17 cellular contexts compared by ENCODE assay signal in genomic region chr1:64829411-64830033, GRCh38.
DNase-seq lines count a peak whose midpoint lies in the region; ATAC-seq and TF ChIP-seq lines count a peak whose summit lies in the region.
"Had no signal": no experiment of that assay in that cellular context is flagged by ENCODE, and none has a peak within 500 bp of the region (broad histone marks: within the 10 kb centered on the region; RNA-seq: fewer than 3 reads in every experiment).

No MANE protein-coding gene starts in this region.

- H3K4me3 ChIP-seq in CD4-positive, CD25-positive, alpha-beta regulatory T cell (ENCODE audit: low read depth, low read length) = peak overlapping the region; percentile 61
- H3K4me3 ChIP-seq: tibial artery had no signal

- H3K27ac ChIP-seq in CD4-positive, CD25-positive, alpha-beta regulatory T cell (ENCODE audit: insufficient read depth, low read length, poor library complexity, severe bottlenecking) = peak overlapping the region; percentile 76
- H3K27ac ChIP-seq: epithelial cell of prostate, KMS-11, tibial artery had no signal

- no peaks in the 10 kb centered on the region for H3K27me3 ChIP-seq in CD4-positive, CD25-positive, alpha-beta regulatory T cell (ENCODE audit: control insufficient read depth, insufficient read depth, low read length)
- H3K27me3 ChIP-seq: tibial artery had no signal

- no peak for DNase-seq in CD4-positive, CD25-positive, alpha-beta regulatory T cell
- DNase-seq in EH (ENCODE audit: low read depth) (peak; percentile 16), astrocyte of the hippocampus (ENCODE audit: low read depth, low spot score) (peak; percentile 19), left kidney (ENCODE audit: low read depth, low spot score) (peak; percentile 74), type B pancreatic cell (ENCODE audit: extremely low spot score, unreplicated experiment) (no peak)
- DNase-seq: activated CD8-positive, alpha-beta memory T cell treated with anti-CD3 and anti-CD28 coated beads, Interleukin-2, amount 50 U/mL, for 4 hours; C1 segment of cervical spinal cord; DMS79 treated with DMSO at 0.1 percent for 48 hours; islet precursor cell; NCI-H1436 treated with DMSO at 0.1 percent for 48 hours; nucleus accumbens; stimulated activated CD4-positive, alpha-beta T cell treated with anti-CD3 and anti-CD28 coated beads, Interleukin-4, amount 100 ng/mL, for 24 hours; tibial artery had no signal

- no peak for ATAC-seq in CD4-positive, CD25-positive, alpha-beta regulatory T cell (ENCODE audit: low read depth in 2 of 2)
- ATAC-seq in GM18519 (IDR thresholded peaks at IDR 0.05; ENCODE audit: low FRiP score, unreplicated experiment) (no peak), HG02870 (IDR thresholded peaks at IDR 0.05; ENCODE audit: unreplicated experiment) (no peak)

- H3K36me3 ChIP-seq in CD4-positive, CD25-positive, alpha-beta regulatory T cell (ENCODE audit: control insufficient read depth, insufficient read depth, low read length) = peaks cover 26% of the 10 kb centered on the region

- H3K4me1 ChIP-seq in CD4-positive, CD25-positive, alpha-beta regulatory T cell (ENCODE audit: control insufficient read depth, insufficient read depth, low read length, poor library complexity, severe bottlenecking) = peaks cover 33% of the 10 kb centered on the region

- H3K27ac Mint-ChIP-seq in CD4-positive, CD25-positive, alpha-beta regulatory T cell = peak overlapping the region; percentile 59 to 96 (median 84)
- no peak overlapping the region for H3K27ac Mint-ChIP-seq in type B pancreatic cell

- peaks cover 0 to 2% (median 0%) of the 10 kb centered on the region in 7 donors for H3K9me3 Mint-ChIP-seq in CD4-positive, CD25-positive, alpha-beta regulatory T cell
- H3K9me3 Mint-ChIP-seq in type B pancreatic cell = no peaks in the 10 kb centered on the region

- H3K4me1 Mint-ChIP-seq in CD4-positive, CD25-positive, alpha-beta regulatory T cell = peaks cover 17 to 44% (median 38%) of the 10 kb centered on the region in 4 donors
- H3K4me1 Mint-ChIP-seq in type B pancreatic cell (ENCODE audit: unreplicated experiment) = peaks cover 11% of the 10 kb centered on the region

- no peaks in the 10 kb centered on the region for H3K9me3 ChIP-seq in CD4-positive, CD25-positive, alpha-beta regulatory T cell (ENCODE audit: control insufficient read depth in 2 of 2, low read length in 2 of 2)
- H3K9me3 ChIP-seq: tibial artery had no signal

- no peaks in the 10 kb centered on the region for H3K27me3 Mint-ChIP-seq in CD4-positive, CD25-positive, alpha-beta regulatory T cell
- H3K27me3 Mint-ChIP-seq in type B pancreatic cell = no peaks in the 10 kb centered on the region

- no peak for TF ChIP-seq CTCF in type B pancreatic cell (conservative IDR thresholded peaks at IDR 0.05)

- peak overlapping the region; percentile 20 to 82 (median 34) for H3K4me3 Mint-ChIP-seq in CD4-positive, CD25-positive, alpha-beta regulatory T cell
- H3K4me3 Mint-ChIP-seq in type B pancreatic cell = no peak overlapping the region

- H3K36me3 Mint-ChIP-seq in CD4-positive, CD25-positive, alpha-beta regulatory T cell = peaks cover 15% of the 10 kb centered on the region
- peaks cover 21% of the 10 kb centered on the region for H3K36me3 Mint-ChIP-seq in type B pancreatic cell

Comparison
In these comparisons a context has a peak if more than half of its experiments do, and no peak if none do; other contexts are left out.
1. DNase-seq: peak in EH (single experiment), astrocyte of the hippocampus (single experiment) and left kidney (single experiment); none in CD4-positive, CD25-positive, alpha-beta regulatory T cell (0 of 3) and type B pancreatic cell (single experiment).